33 cellular contexts compared by ENCODE assay signal in the genomic region with DNA sequence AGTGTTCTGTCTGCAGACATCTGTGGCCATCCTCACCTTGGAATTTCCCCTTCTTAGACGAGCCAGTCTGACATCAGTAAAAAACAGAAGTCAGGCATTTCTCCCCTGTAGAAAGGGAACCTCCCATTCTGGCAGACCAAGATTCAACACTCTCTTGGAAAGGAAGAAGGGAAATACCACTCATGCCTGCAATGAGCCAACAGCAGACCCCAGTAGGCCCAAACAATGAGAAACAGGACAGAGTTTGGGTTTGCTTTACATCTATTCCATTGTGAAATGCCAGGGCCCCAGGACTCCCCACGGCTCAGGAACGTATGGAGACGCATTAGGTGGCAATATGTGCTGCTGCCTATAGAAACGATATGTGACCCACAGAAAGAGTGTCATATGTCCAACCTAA.
DNase-seq lines count a peak whose midpoint lies in the region; ATAC-seq, FAIRE-seq and TF ChIP-seq lines count a peak whose summit lies in the region.
"Had no signal": no experiment of that assay in that cellular context is flagged by ENCODE, and none has a peak within 500 bp of the region (broad histone marks: within the 10 kb centered on the region; RNA-seq: fewer than 3 reads in every experiment).

No MANE protein-coding gene starts in this region.

- DNase-seq in ELF-1 (ENCODE audit: low read depth, low spot score) (peak; percentile 8), NT2/D1 (ENCODE audit: low read depth, low spot score) (peak; percentile 22), endothelial cell of umbilical vein (ENCODE audit: low read depth, low spot score) (peak; percentile 9), kidney tubule cell (ENCODE audit: low spot score) (peak; percentile 34), HuH-7 (ENCODE audit: low spot score) (no peak), SIG-M5 treated with dmso at 0.1 percent for 504 hours (lab: John Stamatoyannopoulos, UW; ENCODE audit: unreplicated experiment) (no peak)
- DNase-seq: activated CD8-positive, alpha-beta T cell treated with anti-CD3 and anti-CD28 coated beads, Interleukin-2, amount 10 ng/mL, durations not matched to agents 7 days and 5 days; activated effector memory CD4-positive, alpha-beta T cell treated with Interleukin-2 at 50 U/mL for 16 hours; colonic mucosa; foreskin melanocyte; GOT3; heart right ventricle; immature natural killer cell; Kasumi-1; left lung; mesenchymal stem cell; NCI-H146; NCI-H2107; NCI-H748 treated with DMSO at 0.1 percent for 48 hours; Peyer's patch; SHP77; stimulated activated CD8-positive, alpha-beta memory T cell treated with anti-CD3 and anti-CD28 coated beads, Interleukin-4, amount 100 ng/mL, for 48 hours; testis; uterus had no signal

- no peak overlapping the region for H2AFZ ChIP-seq in endothelial cell of umbilical vein (ENCODE audit: low read depth, low read length)
- H2AFZ ChIP-seq: neural progenitor cell had no signal

- TF ChIP-seq CTCF in endothelial cell of umbilical vein (IDR thresholded peaks at IDR 0.05; ENCODE audit: extremely low read depth in 1 of 2, insufficient read depth in 1 of 2, low read depth in 1 of 2, low read length in 2 of 2) = no peak

- dilution Hi-C loops in endothelial cell of umbilical vein (cut with MboI; ENCODE audit: extremely low pct_ligation_motif_present, low sequenced_read_pairs) = no loop called here

- H3K9me1 ChIP-seq in endothelial cell of umbilical vein (replicated peaks; ENCODE audit: control insufficient read depth, extremely low read depth, insufficient read depth, low read length) = no peaks in the 10 kb centered on the region

- H3K9me3 ChIP-seq in NT2/D1 (ENCODE audit: insufficient read depth, low read length) = no peaks in the 10 kb centered on the region
- H3K9me3 ChIP-seq in endothelial cell of umbilical vein (replicated peaks; ENCODE audit: control insufficient read depth, insufficient read depth, low read length) = no peaks in the 10 kb centered on the region
- H3K9me3 ChIP-seq: colonic mucosa, heart right ventricle, left lung, Peyer's patch, testis, uterus had no signal

- H3K79me2 ChIP-seq in endothelial cell of umbilical vein (ENCODE audit: control insufficient read depth, insufficient read depth, low read length) = no peaks in the 10 kb centered on the region

- H3K4me2 ChIP-seq in endothelial cell of umbilical vein (ENCODE audit: insufficient read depth, low read length) = no peak overlapping the region
- H3K4me2 ChIP-seq: neural progenitor cell had no signal

- no peaks in the 10 kb centered on the region for H3K36me3 ChIP-seq in NT2/D1 (ENCODE audit: insufficient read depth, insufficient read length, low read length)
- no peaks in the 10 kb centered on the region for H3K36me3 ChIP-seq in endothelial cell of umbilical vein (ENCODE audit: control insufficient read depth in 2 of 2, extremely low read depth in 1 of 2, insufficient read depth in 2 of 2, low read length in 2 of 2)
- H3K36me3 ChIP-seq: cardiac muscle cell, colonic mucosa, heart right ventricle, left lung, neural progenitor cell, Peyer's patch, uterus had no signal

- BruUV-seq in endothelial cell of umbilical vein (replicated peaks; lab: Mats Ljungman, UMichigan) = no TSS peak

- FAIRE-seq in endothelial cell of umbilical vein (lab: Jason Lieb, UNC) = no peak
- FAIRE-seq: A204.1, G401.6, HepG2 had no signal

- H3K9ac ChIP-seq in NT2/D1 (ENCODE audit: insufficient read length, low read depth) = no peak overlapping the region
- H3K9ac ChIP-seq in endothelial cell of umbilical vein (replicated peaks; ENCODE audit: extremely low read depth, insufficient read depth, low read length) = no peak overlapping the region
- H3K9ac ChIP-seq: neural progenitor cell had no signal

- H3K27me3 ChIP-seq in NT2/D1 (ENCODE audit: insufficient read depth, insufficient read length) = no peaks in the 10 kb centered on the region
- H3K27me3 ChIP-seq in endothelial cell of umbilical vein (ENCODE audit: control insufficient read depth in 2 of 2, insufficient read depth in 2 of 2, low read length in 2 of 2) = no peaks in the 10 kb centered on the region
- H3K27me3 ChIP-seq: cardiac muscle cell, colonic mucosa, heart right ventricle, left lung, neural progenitor cell, Peyer's patch, testis, uterus had no signal

- no peak for TF ChIP-seq POLR2A in endothelial cell of umbilical vein (IDR thresholded peaks at IDR 0.05; ENCODE audit: low read depth, low read length)

- POLR2A ChIA-PET in endothelial cell of umbilical vein (lab: Charles Lee) = no interaction called here

- CTCF ChIA-PET in endothelial cell of umbilical vein (lab: Charles Lee) = interaction anchor here (0.6 kb wide), 1 partner anchor 44 kb away, joined by 3 read pairs; no protein-coding TSS in a partner anchor

- ATAC-seq in GM21717 (IDR thresholded peaks at IDR 0.05; ENCODE audit: unreplicated experiment) = no peak
- ATAC-seq in HG03432 (IDR thresholded peaks at IDR 0.05; ENCODE audit: unreplicated experiment) = no peak
- ATAC-seq: activated CD8-positive, alpha-beta T cell treated with anti-CD3 and anti-CD28 coated beads, Interleukin-2, amount 10 ng/mL, durations not matched to agents 7 days and 5 days; esophagus mucosa; HepG2; sciatic nerve had no signal

- intact Hi-C loops in endothelial cell of umbilical vein (cut with micrococcal nuclease) = no loop called here

- no peak overlapping the region for H3K27ac ChIP-seq in endothelial cell of umbilical vein (ENCODE audit: insufficient read depth, low read depth, low read length)
- H3K27ac ChIP-seq: cardiac muscle cell, colonic mucosa, heart right ventricle, left lung, neural progenitor cell, Peyer's patch, testis, uterus had no signal

- H4K20me1 ChIP-seq in endothelial cell of umbilical vein (replicated peaks; ENCODE audit: control insufficient read depth, extremely low read depth, insufficient read depth, low read length) = no peaks in the 10 kb centered on the region

- H3K4me1 ChIP-seq in NT2/D1 (ENCODE audit: insufficient read depth, insufficient read length) (no peaks in the 10 kb centered on the region), endothelial cell of umbilical vein (ENCODE audit: control insufficient read depth, extremely low read depth, insufficient read depth, low read length) (no peaks in the 10 kb centered on the region)
- H3K4me1 ChIP-seq: colonic mucosa, heart right ventricle, left lung, neural progenitor cell, Peyer's patch, testis, uterus had no signal

- H3K4me3 ChIP-seq in NT2/D1 (ENCODE audit: insufficient read length, low read depth) (no peak overlapping the region), endothelial cell of umbilical vein (replicated peaks in 1 of 3; ENCODE audit: insufficient read depth in 1 of 3, low read depth in 1 of 3, low read length in 3 of 3) (no peak overlapping the region)
- H3K4me3 ChIP-seq: cardiac muscle cell, colonic mucosa, heart right ventricle, left lung, neural progenitor cell, Peyer's patch, testis, uterus had no signal

TF ChIP-seq in endothelial cell of umbilical vein, 7 proteins besides CTCF, POLR2A, EP300 and RAD21:
- TF ChIP-seq EZH2 (IDR thresholded peaks at IDR 0.05; ENCODE audit: borderline replicate concordance, low read depth, low read length, severe bottlenecking) (no peak), MYC (IDR thresholded peaks at IDR 0.05; ENCODE audit: low read depth, low read length) (no peak), GATA2 (IDR thresholded peaks at IDR 0.05; ENCODE audit: insufficient read depth, insufficient read length, low read depth, low read length) (no peak)
- TF ChIP-seq, protein P1, sequence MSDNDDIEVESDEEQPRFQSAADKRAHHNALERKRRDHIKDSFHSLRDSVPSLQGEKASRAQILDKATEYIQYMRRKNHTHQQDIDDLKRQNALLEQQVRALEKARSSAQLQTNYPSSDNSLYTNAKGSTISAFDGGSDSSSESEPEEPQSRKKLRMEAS (IDR thresholded peaks at IDR 0.05; ENCODE audit: insufficient read depth, insufficient read length) = no peak

Comparison
In these comparisons a context has a peak if more than half of its experiments do, and no peak if none do; other contexts are left out.
1. DNase-seq: peak in ELF-1 (single experiment), NT2/D1 (single experiment), endothelial cell of umbilical vein (single experiment) and kidney tubule cell (single experiment); none in HuH-7 (single experiment) and SIG-M5 treated with dmso at 0.1 percent for 504 hours (single experiment).